ENCODE assay signal across 1 cellular context in genomic region chr17:37710344-37710886, GRCh38.
A peak's percentile ranks its signal among the peaks of the same experiment; 100 is the strongest.
TF ChIP-seq lines count a peak whose summit lies in the region.

No MANE protein-coding gene starts in this region.

TF ChIP-seq in HepG2, 621 proteins besides CTCF, POLR2A, EP300 and RAD21 (continued from another document and continues in another):
- TF ChIP-seq, protein P1, sequence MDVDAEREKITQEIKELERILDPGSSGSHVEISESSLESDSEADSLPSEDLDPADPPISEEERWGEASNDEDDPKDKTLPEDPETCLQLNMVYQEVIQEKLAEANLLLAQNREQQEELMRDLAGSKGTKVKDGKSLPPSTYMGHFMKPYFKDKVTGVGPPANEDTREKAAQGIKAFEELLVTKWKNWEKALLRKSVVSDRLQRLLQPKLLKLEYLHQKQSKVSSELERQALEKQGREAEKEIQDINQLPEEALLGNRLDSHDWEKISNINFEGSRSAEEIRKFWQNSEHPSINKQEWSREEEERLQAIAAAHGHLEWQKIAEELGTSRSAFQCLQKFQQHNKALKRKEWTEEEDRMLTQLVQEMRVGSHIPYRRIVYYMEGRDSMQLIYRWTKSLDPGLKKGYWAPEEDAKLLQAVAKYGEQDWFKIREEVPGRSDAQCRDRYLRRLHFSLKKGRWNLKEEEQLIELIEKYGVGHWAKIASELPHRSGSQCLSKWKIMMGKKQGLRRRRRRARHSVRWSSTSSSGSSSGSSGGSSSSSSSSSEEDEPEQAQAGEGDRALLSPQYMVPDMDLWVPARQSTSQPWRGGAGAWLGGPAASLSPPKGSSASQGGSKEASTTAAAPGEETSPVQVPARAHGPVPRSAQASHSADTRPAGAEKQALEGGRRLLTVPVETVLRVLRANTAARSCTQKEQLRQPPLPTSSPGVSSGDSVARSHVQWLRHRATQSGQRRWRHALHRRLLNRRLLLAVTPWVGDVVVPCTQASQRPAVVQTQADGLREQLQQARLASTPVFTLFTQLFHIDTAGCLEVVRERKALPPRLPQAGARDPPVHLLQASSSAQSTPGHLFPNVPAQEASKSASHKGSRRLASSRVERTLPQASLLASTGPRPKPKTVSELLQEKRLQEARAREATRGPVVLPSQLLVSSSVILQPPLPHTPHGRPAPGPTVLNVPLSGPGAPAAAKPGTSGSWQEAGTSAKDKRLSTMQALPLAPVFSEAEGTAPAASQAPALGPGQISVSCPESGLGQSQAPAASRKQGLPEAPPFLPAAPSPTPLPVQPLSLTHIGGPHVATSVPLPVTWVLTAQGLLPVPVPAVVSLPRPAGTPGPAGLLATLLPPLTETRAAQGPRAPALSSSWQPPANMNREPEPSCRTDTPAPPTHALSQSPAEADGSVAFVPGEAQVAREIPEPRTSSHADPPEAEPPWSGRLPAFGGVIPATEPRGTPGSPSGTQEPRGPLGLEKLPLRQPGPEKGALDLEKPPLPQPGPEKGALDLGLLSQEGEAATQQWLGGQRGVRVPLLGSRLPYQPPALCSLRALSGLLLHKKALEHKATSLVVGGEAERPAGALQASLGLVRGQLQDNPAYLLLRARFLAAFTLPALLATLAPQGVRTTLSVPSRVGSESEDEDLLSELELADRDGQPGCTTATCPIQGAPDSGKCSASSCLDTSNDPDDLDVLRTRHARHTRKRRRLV (CRISPR knock-in tag; IDR thresholded peaks at IDR 0.05) = no peak
- TF ChIP-seq, protein P2, sequence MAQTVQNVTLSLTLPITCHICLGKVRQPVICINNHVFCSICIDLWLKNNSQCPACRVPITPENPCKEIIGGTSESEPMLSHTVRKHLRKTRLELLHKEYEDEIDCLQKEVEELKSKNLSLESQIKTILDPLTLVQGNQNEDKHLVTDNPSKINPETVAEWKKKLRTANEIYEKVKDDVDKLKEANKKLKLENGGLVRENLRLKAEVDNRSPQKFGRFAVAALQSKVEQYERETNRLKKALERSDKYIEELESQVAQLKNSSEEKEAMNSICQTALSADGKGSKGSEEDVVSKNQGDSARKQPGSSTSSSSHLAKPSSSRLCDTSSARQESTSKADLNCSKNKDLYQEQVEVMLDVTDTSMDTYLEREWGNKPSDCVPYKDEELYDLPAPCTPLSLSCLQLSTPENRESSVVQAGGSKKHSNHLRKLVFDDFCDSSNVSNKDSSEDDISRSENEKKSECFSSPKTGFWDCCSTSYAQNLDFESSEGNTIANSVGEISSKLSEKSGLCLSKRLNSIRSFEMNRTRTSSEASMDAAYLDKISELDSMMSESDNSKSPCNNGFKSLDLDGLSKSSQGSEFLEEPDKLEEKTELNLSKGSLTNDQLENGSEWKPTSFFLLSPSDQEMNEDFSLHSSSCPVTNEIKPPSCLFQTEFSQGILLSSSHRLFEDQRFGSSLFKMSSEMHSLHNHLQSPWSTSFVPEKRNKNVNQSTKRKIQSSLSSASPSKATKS (CRISPR knock-in tag; IDR thresholded peaks at IDR 0.05) = no peak
- TF ChIP-seq PCBP2 (optimal IDR thresholded peaks at IDR 0.05; ENCODE audit: low read depth, low read length, poor library complexity, severe bottlenecking) (no peak), ETV5 (CRISPR knock-in tag; IDR thresholded peaks at IDR 0.05; ENCODE audit: borderline replicate concordance) (peak; percentile 81; the same call in 1 of the 2 replicates), FLYWCH1 (CRISPR knock-in tag; IDR thresholded peaks at IDR 0.05) (no peak), ELF3 (CRISPR knock-in tag; IDR thresholded peaks at IDR 0.05) (peak; percentile 72), YY1 (IDR thresholded peaks at IDR 0.05; ENCODE audit: insufficient read depth, insufficient replicate concordance, low read depth, low read length) (peak; percentile 72), ZNF776 (CRISPR knock-in tag; IDR thresholded peaks at IDR 0.05) (no peak), ZNF441 (CRISPR knock-in tag; IDR thresholded peaks at IDR 0.05; ENCODE audit: borderline replicate concordance) (no peak), ZNF546 (CRISPR knock-in tag; conservative IDR thresholded peaks at IDR 0.05) (no peak), KDM2A (CRISPR knock-in tag; IDR thresholded peaks at IDR 0.05; ENCODE audit: borderline replicate concordance, low read depth) (peak; percentile 44; the same call in 1 of the 2 replicates), MTA1 (CRISPR knock-in tag; IDR thresholded peaks at IDR 0.05; ENCODE audit: borderline replicate concordance) (no peak), TSC22D2 (CRISPR knock-in tag; IDR thresholded peaks at IDR 0.05; ENCODE audit: borderline replicate concordance) (no peak), ATF1 (CRISPR knock-in tag; IDR thresholded peaks at IDR 0.05) (no peak; the same call in 1 of the 2 replicates), GMEB2 (CRISPR knock-in tag; IDR thresholded peaks at IDR 0.05; ENCODE audit: low read depth) (no peak), MAZ (IDR thresholded peaks at IDR 0.05; ENCODE audit: borderline replicate concordance, low read depth, low read length) (no peak), MAZ (CRISPR knock-in tag; IDR thresholded peaks at IDR 0.05; ENCODE audit: low read depth) (no peak), HDAC2 (CRISPR knock-in tag; IDR thresholded peaks at IDR 0.05) (peak; percentile 76), ZNF784 (CRISPR knock-in tag; IDR thresholded peaks at IDR 0.05; ENCODE audit: borderline replicate concordance) (0 out of 2 replicates have a peak, but pooled peaks have one; percentile 25), NONO (IDR thresholded peaks at IDR 0.05) (no peak), NONO (CRISPR knock-in tag; conservative IDR thresholded peaks at IDR 0.05) (peak; percentile 46; the same call in 1 of the 2 replicates), HNRNPL (IDR thresholded peaks at IDR 0.05; ENCODE audit: low read depth, low read length) (no peak), ZNF768 (CRISPR knock-in tag; IDR thresholded peaks at IDR 0.05) (no peak), NCOA1 (CRISPR knock-in tag; IDR thresholded peaks at IDR 0.05) (no peak), ZNF276 (CRISPR knock-in tag; IDR thresholded peaks at IDR 0.05; ENCODE audit: low read depth) (no peak), MZF1 (CRISPR knock-in tag; IDR thresholded peaks at IDR 0.05; ENCODE audit: borderline replicate concordance) (no peak), MTA3 (CRISPR knock-in tag; IDR thresholded peaks at IDR 0.05) (no peak), ISL2 (CRISPR knock-in tag; IDR thresholded peaks at IDR 0.05) (peak; percentile 83), PATZ1 (CRISPR knock-in tag; IDR thresholded peaks at IDR 0.05) (peak; percentile 61), ZNF737 (CRISPR knock-in tag; IDR thresholded peaks at IDR 0.05; ENCODE audit: borderline replicate concordance) (no peak), MXI1 (IDR thresholded peaks at IDR 0.05; ENCODE audit: borderline replicate concordance, low read depth, low read length) (peak; percentile 91; the same call in 2 of the 3 replicates), SPEN (CRISPR knock-in tag; IDR thresholded peaks at IDR 0.05; ENCODE audit: low read depth) (0 out of 2 replicates have a peak, but pooled peaks have one; percentile 13), ZNF3 (CRISPR knock-in tag; IDR thresholded peaks at IDR 0.05) (no peak), TGIF2 (CRISPR knock-in tag; IDR thresholded peaks at IDR 0.05) (0 out of 2 replicates have a peak, but pooled peaks have one; percentile 21), ZNF841 (CRISPR knock-in tag; IDR thresholded peaks at IDR 0.05; ENCODE audit: borderline replicate concordance) (no peak)
- TF ChIP-seq, protein P3, sequence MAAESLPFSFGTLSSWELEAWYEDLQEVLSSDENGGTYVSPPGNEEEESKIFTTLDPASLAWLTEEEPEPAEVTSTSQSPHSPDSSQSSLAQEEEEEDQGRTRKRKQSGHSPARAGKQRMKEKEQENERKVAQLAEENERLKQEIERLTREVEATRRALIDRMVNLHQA (CRISPR knock-in tag; IDR thresholded peaks at IDR 0.05) = no peak
- TF ChIP-seq, protein P4, sequence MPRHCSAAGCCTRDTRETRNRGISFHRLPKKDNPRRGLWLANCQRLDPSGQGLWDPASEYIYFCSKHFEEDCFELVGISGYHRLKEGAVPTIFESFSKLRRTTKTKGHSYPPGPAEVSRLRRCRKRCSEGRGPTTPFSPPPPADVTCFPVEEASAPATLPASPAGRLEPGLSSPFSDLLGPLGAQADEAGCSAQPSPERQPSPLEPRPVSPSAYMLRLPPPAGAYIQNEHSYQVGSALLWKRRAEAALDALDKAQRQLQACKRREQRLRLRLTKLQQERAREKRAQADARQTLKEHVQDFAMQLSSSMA (CRISPR knock-in tag; IDR thresholded peaks at IDR 0.05) = no peak
- TF ChIP-seq, protein P5, sequence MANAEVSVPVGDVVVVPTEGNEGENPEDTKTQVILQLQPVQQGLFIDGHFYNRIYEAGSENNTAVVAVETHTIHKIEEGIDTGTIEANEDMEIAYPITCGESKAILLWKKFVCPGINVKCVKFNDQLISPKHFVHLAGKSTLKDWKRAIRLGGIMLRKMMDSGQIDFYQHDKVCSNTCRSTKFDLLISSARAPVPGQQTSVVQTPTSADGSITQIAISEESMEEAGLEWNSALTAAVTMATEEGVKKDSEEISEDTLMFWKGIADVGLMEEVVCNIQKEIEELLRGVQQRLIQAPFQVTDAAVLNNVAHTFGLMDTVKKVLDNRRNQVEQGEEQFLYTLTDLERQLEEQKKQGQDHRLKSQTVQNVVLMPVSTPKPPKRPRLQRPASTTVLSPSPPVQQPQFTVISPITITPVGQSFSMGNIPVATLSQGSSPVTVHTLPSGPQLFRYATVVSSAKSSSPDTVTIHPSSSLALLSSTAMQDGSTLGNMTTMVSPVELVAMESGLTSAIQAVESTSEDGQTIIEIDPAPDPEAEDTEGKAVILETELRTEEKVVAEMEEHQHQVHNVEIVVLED (CRISPR knock-in tag; IDR thresholded peaks at IDR 0.05; ENCODE audit: borderline replicate concordance) = peak; percentile 46; the same call in 1 of the 2 replicates
- TF ChIP-seq, protein P6, sequence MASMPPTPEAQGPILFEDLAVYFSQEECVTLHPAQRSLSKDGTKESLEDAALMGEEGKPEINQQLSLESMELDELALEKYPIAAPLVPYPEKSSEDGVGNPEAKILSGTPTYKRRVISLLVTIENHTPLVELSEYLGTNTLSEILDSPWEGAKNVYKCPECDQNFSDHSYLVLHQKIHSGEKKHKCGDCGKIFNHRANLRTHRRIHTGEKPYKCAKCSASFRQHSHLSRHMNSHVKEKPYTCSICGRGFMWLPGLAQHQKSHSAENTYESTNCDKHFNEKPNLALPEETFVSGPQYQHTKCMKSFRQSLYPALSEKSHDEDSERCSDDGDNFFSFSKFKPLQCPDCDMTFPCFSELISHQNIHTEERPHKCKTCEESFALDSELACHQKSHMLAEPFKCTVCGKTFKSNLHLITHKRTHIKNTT (CRISPR knock-in tag; IDR thresholded peaks at IDR 0.05) = no peak
- TF ChIP-seq, protein P7, sequence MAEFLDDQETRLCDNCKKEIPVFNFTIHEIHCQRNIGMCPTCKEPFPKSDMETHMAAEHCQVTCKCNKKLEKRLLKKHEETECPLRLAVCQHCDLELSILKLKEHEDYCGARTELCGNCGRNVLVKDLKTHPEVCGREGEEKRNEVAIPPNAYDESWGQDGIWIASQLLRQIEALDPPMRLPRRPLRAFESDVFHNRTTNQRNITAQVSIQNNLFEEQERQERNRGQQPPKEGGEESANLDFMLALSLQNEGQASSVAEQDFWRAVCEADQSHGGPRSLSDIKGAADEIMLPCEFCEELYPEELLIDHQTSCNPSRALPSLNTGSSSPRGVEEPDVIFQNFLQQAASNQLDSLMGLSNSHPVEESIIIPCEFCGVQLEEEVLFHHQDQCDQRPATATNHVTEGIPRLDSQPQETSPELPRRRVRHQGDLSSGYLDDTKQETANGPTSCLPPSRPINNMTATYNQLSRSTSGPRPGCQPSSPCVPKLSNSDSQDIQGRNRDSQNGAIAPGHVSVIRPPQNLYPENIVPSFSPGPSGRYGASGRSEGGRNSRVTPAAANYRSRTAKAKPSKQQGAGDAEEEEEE (CRISPR knock-in tag; IDR thresholded peaks at IDR 0.05; ENCODE audit: borderline replicate concordance) = no peak
